In the genomic region with DNA sequence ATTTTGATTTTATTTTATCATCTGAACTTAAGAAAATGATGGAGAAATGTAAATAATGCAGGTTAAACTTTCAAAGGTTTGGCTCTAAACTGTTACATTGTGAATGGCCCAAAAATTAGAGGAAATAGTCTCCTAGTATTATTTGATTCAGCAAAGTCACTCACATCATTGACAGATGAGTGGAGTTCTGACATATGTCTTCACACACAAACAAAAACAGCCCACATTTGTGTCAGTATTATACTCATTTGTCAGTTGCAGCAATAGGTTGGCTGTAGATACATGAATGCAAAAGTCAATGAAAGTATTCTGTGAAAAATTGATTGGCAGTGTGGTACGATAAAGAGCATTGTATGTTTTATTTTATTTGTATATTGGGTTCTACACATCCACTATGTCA, we compare ENCODE assay signal across 1 cellular context.
"Had no signal": no experiment of that assay in that cellular context is flagged by ENCODE, and none has a peak within 500 bp of the region (broad histone marks: within the 10 kb centered on the region; RNA-seq: fewer than 3 reads in every experiment).

No MANE protein-coding gene starts in this region.

- H3K4me3 ChIP-seq: GM12878 had no signal

- ATAC-seq: GM12878 had no signal
